In the genomic region with DNA sequence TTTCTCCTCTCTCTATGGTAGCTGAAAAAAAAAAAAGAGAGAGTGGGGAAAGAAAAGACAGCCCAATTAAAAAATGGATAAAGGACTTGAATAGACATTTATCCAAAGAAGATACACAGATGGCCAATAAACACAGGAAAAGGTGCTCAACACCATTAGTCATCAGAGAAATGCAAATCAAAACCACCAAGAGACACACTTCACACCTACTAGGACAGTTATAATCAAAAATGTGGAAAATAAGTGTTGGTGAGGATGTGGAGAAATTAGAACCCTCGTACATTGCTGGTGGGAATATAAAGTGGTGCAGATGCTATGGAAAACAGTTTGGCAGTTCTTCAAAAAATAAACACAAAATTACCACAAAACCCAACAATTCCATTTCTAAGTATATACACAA, we compare ENCODE assay signal across 24 cellular contexts.
DNase-seq lines count a peak whose midpoint lies in the region; ATAC-seq and TF ChIP-seq lines count a peak whose summit lies in the region.
"Had no signal": no experiment of that assay in that cellular context is flagged by ENCODE, and none has a peak within 500 bp of the region (broad histone marks: within the 10 kb centered on the region; RNA-seq: fewer than 3 reads in every experiment).

No MANE protein-coding gene starts in this region.

- no peak overlapping the region for H3K4me3 ChIP-seq in BLaER1
- H3K4me3 ChIP-seq in OCI-LY3 (ENCODE audit: low read length), result no peak overlapping the region
- H3K4me3 ChIP-seq: cardiac muscle cell, hepatocyte, prostate gland, stomach, tibial nerve had no signal

- peaks cover 4% of the 10 kb centered on the region; the same call in 1 of the 2 replicates for H3K9me3 ChIP-seq in BLaER1
- H3K9me3 ChIP-seq in OCI-LY3 (ENCODE audit: insufficient read depth, low read length), result 0 out of 2 replicates have a peak, but pooled peaks cover 11% of the 10 kb centered on the region
- H3K9me3 ChIP-seq: prostate gland, stomach, tibial nerve had no signal

- no peaks in the 10 kb centered on the region for H3K4me1 Mint-ChIP-seq in activated T-cell treated with anti-CD3 and anti-CD28 coated beads, Interleukin-2, amount 50 U/mL, for 24 hours (ENCODE audit: low read depth)

- no peak overlapping the region for H3K4me3 Mint-ChIP-seq in activated T-cell treated with anti-CD3 and anti-CD28 coated beads, Interleukin-2, amount 50 U/mL, for 24 hours
- H3K4me3 Mint-ChIP-seq: CD8-positive, alpha-beta T cell had no signal

- H3K27ac ChIP-seq in BLaER1, result no peak overlapping the region
- no peak overlapping the region for H3K27ac ChIP-seq in OCI-LY3 (ENCODE audit: low read length)
- H3K27ac ChIP-seq: cardiac muscle cell, hepatocyte, prostate gland, stomach, tibial nerve had no signal

- H3K36me3 ChIP-seq in BLaER1, result no peaks in the 10 kb centered on the region
- H3K36me3 ChIP-seq in OCI-LY3 (replicated peaks; ENCODE audit: low read depth, low read length), result peaks cover 5% of the 10 kb centered on the region
- H3K36me3 ChIP-seq: cardiac muscle cell, prostate gland, stomach, tibial nerve had no signal

- no peaks in the 10 kb centered on the region for H4K20me1 ChIP-seq in BLaER1
- no peaks in the 10 kb centered on the region for H4K20me1 ChIP-seq in OCI-LY3 (ENCODE audit: insufficient read depth, low read length)

- H3K9me3 Mint-ChIP-seq in activated T-cell treated with anti-CD3 and anti-CD28 coated beads, Interleukin-2, amount 50 U/mL, for 24 hours, result peaks cover 6% of the 10 kb centered on the region
- H3K9me3 Mint-ChIP-seq: CD8-positive, alpha-beta T cell had no signal

- H3K4me1 ChIP-seq in BLaER1, result peaks cover 44% of the 10 kb centered on the region
- peaks cover 38% of the 10 kb centered on the region for H3K4me1 ChIP-seq in OCI-LY3 (ENCODE audit: low read length)
- H3K4me1 ChIP-seq: prostate gland, stomach, tibial nerve had no signal

- H3K79me2 ChIP-seq in OCI-LY3 (ENCODE audit: low read length), result no peaks in the 10 kb centered on the region
- H3K79me2 ChIP-seq: hepatocyte had no signal

- peak; percentile 33 for ATAC-seq in GM18870 (IDR thresholded peaks at IDR 0.05; ENCODE audit: unreplicated experiment)
- peak; percentile 32 for ATAC-seq in GM21717 (IDR thresholded peaks at IDR 0.05; ENCODE audit: unreplicated experiment)
- ATAC-seq: activated naive CD4-positive, alpha-beta T cell treated with anti-CD3 and anti-CD28 coated beads, Interleukin-2, amount 50 U/mL, for 72 hours; CD8-positive, alpha-beta T cell; esophagus mucosa; left colon; SK-N-SH treated with all-trans-retinoic acid at 6 μM for 48 hours had no signal

- H3K9ac ChIP-seq in BLaER1 (no peak overlapping the region), OCI-LY3 (ENCODE audit: low read length) (no peak overlapping the region)

- H2AFZ ChIP-seq in OCI-LY3 (ENCODE audit: low read depth, low read length), result no peak overlapping the region
- H2AFZ ChIP-seq: hepatocyte had no signal

- H3K27ac Mint-ChIP-seq in activated T-cell treated with anti-CD3 and anti-CD28 coated beads, Interleukin-2, amount 50 U/mL, for 24 hours, result no peak overlapping the region
- H3K27ac Mint-ChIP-seq: CD8-positive, alpha-beta T cell had no signal

- H3K36me3 Mint-ChIP-seq in activated T-cell treated with anti-CD3 and anti-CD28 coated beads, Interleukin-2, amount 50 U/mL, for 24 hours (ENCODE audit: low read depth), result no peaks in the 10 kb centered on the region
- H3K36me3 Mint-ChIP-seq: activated naive CD4-positive, alpha-beta T cell treated with anti-CD3 and anti-CD28 coated beads, Interleukin-2, amount 50 U/mL, for 72 hours; CD8-positive, alpha-beta T cell had no signal

- TF ChIP-seq CTCF in OCI-LY3 (IDR thresholded peaks at IDR 0.05; ENCODE audit: low read depth, low read length), result no peak

- no peaks in the 10 kb centered on the region for H3K27me3 ChIP-seq in BLaER1
- no peaks in the 10 kb centered on the region for H3K27me3 ChIP-seq in OCI-LY3 (ENCODE audit: low read depth, low read length)
- H3K27me3 ChIP-seq: cardiac muscle cell, hepatocyte, tibial nerve had no signal

- peaks cover 22% of the 10 kb centered on the region for H3K27me3 Mint-ChIP-seq in activated T-cell treated with anti-CD3 and anti-CD28 coated beads, Interleukin-2, amount 50 U/mL, for 24 hours

- peak overlapping the region; percentile 26 for H3K4me2 ChIP-seq in BLaER1
- peak overlapping the region; percentile 10; the same call in 1 of the 2 replicates for H3K4me2 ChIP-seq in OCI-LY3 (ENCODE audit: low read length)
- H3K4me2 ChIP-seq: hepatocyte had no signal

- no peak for DNase-seq in GDM1 (lab: John Stamatoyannopoulos, UW)
- no peak for DNase-seq in stimulated activated CD4-positive, alpha-beta T cell treated with anti-CD3 and anti-CD28 coated beads, Interleukin-1b, Interleukin-23, amount 100 ng/mL, for 48 hours
- DNase-seq in NCI-H1694 (lab: John Stamatoyannopoulos, UW), result no peak
- DNase-seq in activated T-cell treated with anti-CD3 and anti-CD28 coated beads, Interleukin-2, amount 50 U/mL, for 24 hours, result no peak
- DNase-seq: 8988T; aorta; CD8-positive, alpha-beta T cell; cortex of kidney; foreskin melanocyte; left colon; NCI-H187; stimulated activated CD4-positive, alpha-beta T cell treated with anti-CD3 and anti-CD28 coated beads, Interleukin-15, amount 100 ng/mL, for 24 hours; stomach had no signal
